Comparison of ENCODE assay signal across 15 cellular contexts in the genomic region with DNA sequence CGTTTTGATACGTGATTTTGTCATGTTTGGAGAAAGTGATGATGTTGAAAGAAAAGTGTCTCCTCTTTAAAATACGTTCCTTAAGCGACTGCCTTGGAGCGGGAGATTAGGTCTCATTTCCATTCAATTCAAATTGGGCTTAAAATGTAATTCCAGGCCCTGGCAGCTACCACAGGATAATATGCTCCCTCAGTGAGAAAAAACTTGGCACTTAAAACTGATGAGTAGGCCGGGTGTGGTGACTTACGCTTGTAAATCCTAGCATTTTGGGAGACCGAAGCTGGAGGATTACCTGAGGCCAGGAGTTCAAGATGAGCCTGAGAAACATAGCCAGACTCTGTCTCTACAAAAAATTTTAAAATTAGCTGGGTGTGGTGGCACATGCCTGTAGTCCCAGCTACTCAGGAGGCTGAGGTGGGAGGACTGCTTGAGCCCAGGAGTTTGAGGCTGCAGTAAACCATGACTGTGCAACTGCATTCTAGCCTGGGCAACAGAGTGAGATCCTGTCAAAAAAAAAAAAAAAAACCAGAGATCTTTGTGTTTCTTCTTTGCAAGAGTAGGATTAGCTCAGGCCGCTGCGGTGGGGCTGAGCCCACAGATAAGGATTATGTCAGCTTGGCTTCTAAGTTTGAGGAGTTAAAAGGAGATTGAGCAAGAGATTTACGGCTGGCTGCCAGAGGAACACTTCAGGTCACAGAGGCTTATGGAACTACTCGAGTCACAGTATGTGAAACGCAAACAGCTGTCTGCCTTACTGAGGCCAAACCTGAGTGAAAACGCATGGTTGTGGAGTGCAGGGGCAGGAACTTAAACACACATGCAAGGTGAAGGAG.
DNase-seq lines count a peak whose midpoint lies in the region; FAIRE-seq and TF ChIP-seq lines count a peak whose summit lies in the region.
"Had no signal": no experiment of that assay in that cellular context is flagged by ENCODE, and none has a peak within 500 bp of the region (broad histone marks: within the 10 kb centered on the region; RNA-seq: fewer than 3 reads in every experiment).

No MANE protein-coding gene starts in this region.

- no peaks in the 10 kb centered on the region for H3K36me3 Mint-ChIP-seq in neural progenitor cell
- H3K36me3 Mint-ChIP-seq in activated T-cell treated with anti-CD3 and anti-CD28 coated beads, Interleukin-2, amount 50 U/mL, for 24 hours (ENCODE audit: low read depth), result no peaks in the 10 kb centered on the region
- H3K36me3 Mint-ChIP-seq: stimulated activated effector memory CD8-positive, alpha-beta T cell treated with anti-CD3 and anti-CD28 coated beads, Interleukin-12 subunit alpha, Interleukin-12 subunit beta, amount 100 ng/mL, for 72 hours had no signal

- FAIRE-seq in D721Med (lab: Jason Lieb, UNC), result peak; percentile 99
- FAIRE-seq: GM12892, kidney had no signal

- no peak overlapping the region for H3K9ac ChIP-seq in neural progenitor cell

- TF ChIP-seq CTCF in D721Med (IDR thresholded peaks at IDR 0.05; ENCODE audit: insufficient read depth, missing control alignments) (no peak), esophagus muscularis mucosa (IDR thresholded peaks at IDR 0.05) (no peak), neural progenitor cell (IDR thresholded peaks at IDR 0.05) (no peak)

- 56% methylated on average over 14 of the region's 14 CpGs for WGBS in esophagus muscularis mucosa

- H3K27ac Mint-ChIP-seq in neural progenitor cell, result peak overlapping the region; percentile 34
- H3K27ac Mint-ChIP-seq in activated T-cell treated with anti-CD3 and anti-CD28 coated beads, Interleukin-2, amount 50 U/mL, for 24 hours, result no peak overlapping the region
- H3K27ac Mint-ChIP-seq: activated T-cell treated with anti-CD3 and anti-CD28 coated beads, Interleukin-2, amount 50 U/mL, for 72 hours; stimulated activated effector memory CD8-positive, alpha-beta T cell treated with anti-CD3 and anti-CD28 coated beads, Interleukin-12 subunit alpha, Interleukin-12 subunit beta, amount 100 ng/mL, for 72 hours; T-helper 2 cell treated with Interferon-gamma antibody and Interleukin-4, amounts not matched to agents 5 μg/mL and 100 μg/mL, for 36 hours had no signal

- H3K9me3 Mint-ChIP-seq in neural progenitor cell, result peaks cover 3% of the 10 kb centered on the region
- H3K9me3 Mint-ChIP-seq in activated T-cell treated with anti-CD3 and anti-CD28 coated beads, Interleukin-2, amount 50 U/mL, for 24 hours, result no peaks in the 10 kb centered on the region

- H3K9me3 ChIP-seq in esophagus muscularis mucosa (no peaks in the 10 kb centered on the region), neural progenitor cell (ENCODE audit: low read depth) (no peaks in the 10 kb centered on the region)

- no peak overlapping the region for H3K4me3 Mint-ChIP-seq in neural progenitor cell
- no peak overlapping the region for H3K4me3 Mint-ChIP-seq in activated T-cell treated with anti-CD3 and anti-CD28 coated beads, Interleukin-2, amount 50 U/mL, for 24 hours
- H3K4me3 Mint-ChIP-seq: activated T-cell treated with anti-CD3 and anti-CD28 coated beads, Interleukin-2, amount 50 U/mL, for 72 hours; stimulated activated effector memory CD8-positive, alpha-beta T cell treated with anti-CD3 and anti-CD28 coated beads, Interleukin-12 subunit alpha, Interleukin-12 subunit beta, amount 100 ng/mL, for 72 hours; T-helper 2 cell treated with Interferon-gamma antibody and Interleukin-4, amounts not matched to agents 5 μg/mL and 100 μg/mL, for 36 hours had no signal

- H3K4me3 ChIP-seq in esophagus muscularis mucosa, result no peak overlapping the region
- H3K4me3 ChIP-seq in neural progenitor cell, result no peak overlapping the region
- H3K4me3 ChIP-seq: skin epidermis had no signal

- H3F3A ChIP-seq in neural progenitor cell (ENCODE audit: low read depth), result peaks cover 73% of the 10 kb centered on the region

- DNase-seq in D721Med (ENCODE audit: insufficient read length, low spot score), result peak; percentile 50
- peak; percentile 96 to 97 for DNase-seq in NCI-H524 (lab: John Stamatoyannopoulos, UW)
- peak; percentile 91 for DNase-seq in esophagus muscularis mucosa (ENCODE audit: extremely low spot score)
- peak; percentile 82 for DNase-seq in neural progenitor cell (ENCODE audit: low spot score)
- DNase-seq in activated T-cell treated with anti-CD3 and anti-CD28 coated beads, Interleukin-2, amount 50 U/mL, for 24 hours, result no peak
- no peak for DNase-seq in putamen (ENCODE audit: low spot score)
- no peak for DNase-seq in activated gamma-delta T cell treated with Interleukin-2 at 50 U/mL for 16 hours
- DNase-seq in activated CD8-positive, alpha-beta memory T cell treated with anti-CD3 and anti-CD28 coated beads, Interleukin-2, amount 50 U/mL, for 48 hours, result no peak
- DNase-seq: activated T-cell treated with anti-CD3 and anti-CD28 coated beads, Interleukin-2, amount 50 U/mL, for 72 hours; effector memory CD4-positive, alpha-beta T cell; kidney had no signal

- H3K4me1 Mint-ChIP-seq in neural progenitor cell, result peaks cover 58% of the 10 kb centered on the region
- H3K4me1 Mint-ChIP-seq in activated T-cell treated with anti-CD3 and anti-CD28 coated beads, Interleukin-2, amount 50 U/mL, for 24 hours (ENCODE audit: low read depth), result no peaks in the 10 kb centered on the region
- H3K4me1 Mint-ChIP-seq: stimulated activated effector memory CD8-positive, alpha-beta T cell treated with anti-CD3 and anti-CD28 coated beads, Interleukin-12 subunit alpha, Interleukin-12 subunit beta, amount 100 ng/mL, for 72 hours had no signal

- H3K27me3 ChIP-seq in esophagus muscularis mucosa (no peaks in the 10 kb centered on the region), neural progenitor cell (no peaks in the 10 kb centered on the region)

- H3K27ac ChIP-seq in esophagus muscularis mucosa (replicated peaks in 1 of 4), result no peak overlapping the region
- H3K27ac ChIP-seq in neural progenitor cell, result peak overlapping the region; percentile 94
- H3K27ac ChIP-seq: skin epidermis had no signal

- H3K79me2 ChIP-seq in neural progenitor cell (ENCODE audit: low read depth), result no peaks in the 10 kb centered on the region

- no peak for TF ChIP-seq POLR2A in esophagus muscularis mucosa (IDR thresholded peaks at IDR 0.05; ENCODE audit: low read depth)

- peaks cover 5% of the 10 kb centered on the region for H3K27me3 Mint-ChIP-seq in neural progenitor cell (ENCODE audit: insufficient read depth, low read depth)
- H3K27me3 Mint-ChIP-seq in activated T-cell treated with anti-CD3 and anti-CD28 coated beads, Interleukin-2, amount 50 U/mL, for 24 hours, result no peaks in the 10 kb centered on the region

- peak overlapping the region; percentile 46 for H3K4me2 ChIP-seq in neural progenitor cell

- intact Hi-C loops in esophagus muscularis mucosa (cut with DNase I), result no loop called here

- H4K20me1 ChIP-seq in neural progenitor cell (ENCODE audit: low read depth), result no peaks in the 10 kb centered on the region

- TF ChIP-seq EP300 in esophagus muscularis mucosa (IDR thresholded peaks at IDR 0.05), result no peak

- H3K4me1 ChIP-seq in esophagus muscularis mucosa, result peaks cover 0 to 4% (median 0%) of the 10 kb centered on the region in 4 donors
- H3K4me1 ChIP-seq in neural progenitor cell, result peaks cover 63% of the 10 kb centered on the region

- H3K36me3 ChIP-seq in esophagus muscularis mucosa, result no peaks in the 10 kb centered on the region
- no peaks in the 10 kb centered on the region for H3K36me3 ChIP-seq in neural progenitor cell

- H2AFZ ChIP-seq in neural progenitor cell (replicated peaks), result no peak overlapping the region

Comparison
In these comparisons a context has a peak if more than half of its experiments do, and no peak if none do; other contexts are left out.
1. DNase-seq: peak in D721Med (single experiment), NCI-H524 (2 of 2), esophagus muscularis mucosa (single experiment) and neural progenitor cell (single experiment); none in activated T-cell treated with anti-CD3 and anti-CD28 coated beads, Interleukin-2, amount 50 U/mL, for 24 hours (single experiment), putamen (single experiment), activated gamma-delta T cell treated with Interleukin-2 at 50 U/mL for 16 hours (single experiment) and activated CD8-positive, alpha-beta memory T cell treated with anti-CD3 and anti-CD28 coated beads, Interleukin-2, amount 50 U/mL, for 48 hours (single experiment).